In genomic region chrX:24081661-24082154, GRCh38 we compare ENCODE assay signal across 8 cellular contexts. TPM values are rescaled to one million over a fixed set of nuclear protein-coding genes. Genes with fewer than 3 reads are reported as not detected.
DNase-seq lines count a peak whose midpoint lies in the region; ATAC-seq and TF ChIP-seq lines count a peak whose summit lies in the region.

No MANE protein-coding gene starts in this region.

- TF ChIP-seq CTCF in Panc1 (IDR thresholded peaks at IDR 0.05) (peak; percentile 82), cardiac muscle cell (IDR thresholded peaks at IDR 0.05; ENCODE audit: low read depth, low read length) (peak; percentile 56), coronary artery (IDR thresholded peaks at IDR 0.05) (no peak)

- H3K27me3 ChIP-seq in Panc1 (ENCODE audit: control insufficient read depth, insufficient read depth, low read length), result no peaks in the 10 kb centered on the region
- no peaks in the 10 kb centered on the region for H3K27me3 ChIP-seq in cardiac muscle cell
- H3K27me3 ChIP-seq in skeletal muscle satellite cell (ENCODE audit: control insufficient read depth, insufficient read depth, low read length), result no peaks in the 10 kb centered on the region

- peak; percentile 29 for DNase-seq in NCI-H2196 (lab: John Stamatoyannopoulos, UW; ENCODE audit: unreplicated experiment)
- no peak for DNase-seq in NCI-H2196 treated with DMSO at 0.1 percent for 48 hours (lab: John Stamatoyannopoulos, UW; ENCODE audit: unreplicated experiment)
- DNase-seq in Panc1 (ENCODE audit: low read depth, low spot score), result peak; percentile 42
- DNase-seq in activated T-helper 9 cell treated with anti-CD3 and anti-CD28 coated beads, Interleukin-2, amount 50 U/mL, for 16 hours (ENCODE audit: low read depth), result peak; percentile 31
- peak; percentile 38 to 66 for DNase-seq in cardiac muscle cell (ENCODE audit: low read depth in 1 of 2, low spot score in 1 of 2)
- DNase-seq in coronary artery (ENCODE audit: low spot score), result no peak

- no TSS peak for BruUV-seq in Panc1 (replicated peaks; lab: Mats Ljungman, UMichigan)

- intact Hi-C loops in Panc1 (cut with micrococcal nuclease; ENCODE audit: unreplicated experiment), result loop anchor here (10.0 kb wide), 2 partner anchors 53 to 163 kb away; no protein-coding TSS in a partner anchor

- no peaks in the 10 kb centered on the region for H3K36me3 ChIP-seq in Panc1 (ENCODE audit: control insufficient read depth, insufficient read depth, low read length)
- peaks cover 17% of the 10 kb centered on the region for H3K36me3 ChIP-seq in cardiac muscle cell
- peaks cover 15% of the 10 kb centered on the region for H3K36me3 ChIP-seq in skeletal muscle satellite cell (ENCODE audit: insufficient read depth, low read length)

- no peaks in the 10 kb centered on the region for H3K9me3 ChIP-seq in Panc1 (ENCODE audit: control insufficient read depth, insufficient read depth, low read depth, low read length)
- no peaks in the 10 kb centered on the region for H3K9me3 ChIP-seq in cardiac muscle cell (ENCODE audit: low read depth)
- H3K9me3 ChIP-seq in skeletal muscle satellite cell (replicated peaks; ENCODE audit: low read length), result no peaks in the 10 kb centered on the region

- in situ Hi-C loops in Panc1 (cut with HindIII; ENCODE audit: low pct_unique_long_range_greater_than_20kb, low sequenced_read_pairs), result no loop called here

- H3K4me3 ChIP-seq in Panc1 (ENCODE audit: low read depth in 2 of 2, low read length in 2 of 2), result 0 out of 4 replicates have a peak overlapping the region, but pooled peaks of 1 of the 2 experiments have one; percentile 6
- no peak overlapping the region for H3K4me3 ChIP-seq in cardiac muscle cell
- H3K4me3 ChIP-seq in skeletal muscle satellite cell (ENCODE audit: low read length), result no peak overlapping the region
- no peak overlapping the region for H3K4me3 ChIP-seq in coronary artery

- no peak overlapping the region for H3K9ac ChIP-seq in skeletal muscle satellite cell (ENCODE audit: low read depth, low read length)

- H3K4me1 ChIP-seq in Panc1 (ENCODE audit: control insufficient read depth, insufficient read depth, low read length) (no peaks in the 10 kb centered on the region; the same call in none of the 2 replicates), cardiac muscle cell (ENCODE audit: low read depth) (no peaks in the 10 kb centered on the region), skeletal muscle satellite cell (ENCODE audit: control insufficient read depth, insufficient read depth, low read length) (no peaks in the 10 kb centered on the region)

- H3K4me2 ChIP-seq in skeletal muscle satellite cell (ENCODE audit: low read length), result peak overlapping the region; percentile 51

- CTCF ChIA-PET in Panc1 (lab: Charles Lee), result interaction anchor here (0.6 to 0.7 kb wide), 2 partner anchors 16 to 76 kb away, joined by 3 to 11 read pairs; no protein-coding TSS in a partner anchor

- ATAC-seq in HG03432 (IDR thresholded peaks at IDR 0.05; ENCODE audit: unreplicated experiment) (peak; percentile 46), Panc1 (peak; percentile 78)

- H3K27ac ChIP-seq in Panc1 (ENCODE audit: low read length) (peak overlapping the region; percentile 79; the same call in 1 of the 2 replicates), cardiac muscle cell (no peak overlapping the region), coronary artery (no peak overlapping the region)

- POLR2A ChIA-PET in Panc1 (lab: Charles Lee), result no interaction called here

RNA-seq across cellular contexts. Expression of gene EIF2S3, which starts 27.0 kb away (rescaled TPM):
- total RNA-seq in Panc1 (2021; ENCODE audit: unreplicated experiment) (154 TPM), cardiac muscle cell (196 and 246 TPM in 2 replicates)
- 161 TPM for polyA plus RNA-seq in Panc1 (2012; ENCODE audit: insufficient read length)
- 76.4 and 108 TPM in 2 replicates for polyA plus RNA-seq in cardiac muscle cell
- total RNA-seq in skeletal muscle satellite cell (2012; rRNA removed), result 251 and 286 TPM in 2 replicates

RNA-seq across cellular contexts. Expression of gene KLHL15, which starts 54.7 kb away (rescaled TPM):
- total RNA-seq in Panc1 (2021; ENCODE audit: unreplicated experiment) (9.6 TPM), cardiac muscle cell (9.9 and 15.8 TPM in 2 replicates)
- polyA plus RNA-seq in Panc1 (2012; ENCODE audit: insufficient read length), result 2.6 TPM
- polyA plus RNA-seq in cardiac muscle cell, result 3.5 and 8.4 TPM in 2 replicates
- total RNA-seq in skeletal muscle satellite cell (2012; rRNA removed), result 7.1 and 7.2 TPM in 2 replicates

Comparison
In these comparisons a context has a peak if more than half of its experiments do, and no peak if none do; other contexts are left out.
1. DNase-seq: peak in NCI-H2196 (single experiment), Panc1 (single experiment), activated T-helper 9 cell treated with anti-CD3 and anti-CD28 coated beads, Interleukin-2, amount 50 U/mL, for 16 hours (single experiment) and cardiac muscle cell (2 of 2); none in NCI-H2196 treated with DMSO at 0.1 percent for 48 hours (single experiment) and coronary artery (single experiment).